Comparison of ENCODE assay signal across 2 cellular contexts in the genomic region with DNA sequence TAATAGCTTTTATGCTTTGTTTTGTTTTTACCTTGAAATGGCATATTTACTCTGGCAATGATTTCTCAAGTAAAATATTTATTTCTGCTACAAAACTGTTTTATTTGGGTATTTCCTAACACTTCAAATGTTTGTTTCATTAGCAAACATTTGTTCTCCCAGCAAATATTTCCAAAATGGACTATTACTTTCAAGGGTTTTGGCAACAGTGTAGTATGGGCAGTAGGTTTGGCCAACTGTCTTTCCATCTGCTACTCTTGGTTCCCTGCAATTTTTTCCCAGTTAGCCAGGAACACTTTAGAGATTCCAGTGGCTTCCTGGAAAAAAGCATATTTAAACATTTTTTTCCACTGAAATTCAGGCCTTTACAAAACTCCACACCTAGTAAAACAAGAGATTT.
TF ChIP-seq lines count a peak whose summit lies in the region.

No MANE protein-coding gene starts in this region.

TF ChIP-seq in liver, 16 proteins besides CTCF, POLR2A, EP300 and RAD21:
- TF ChIP-seq, protein P1, sequence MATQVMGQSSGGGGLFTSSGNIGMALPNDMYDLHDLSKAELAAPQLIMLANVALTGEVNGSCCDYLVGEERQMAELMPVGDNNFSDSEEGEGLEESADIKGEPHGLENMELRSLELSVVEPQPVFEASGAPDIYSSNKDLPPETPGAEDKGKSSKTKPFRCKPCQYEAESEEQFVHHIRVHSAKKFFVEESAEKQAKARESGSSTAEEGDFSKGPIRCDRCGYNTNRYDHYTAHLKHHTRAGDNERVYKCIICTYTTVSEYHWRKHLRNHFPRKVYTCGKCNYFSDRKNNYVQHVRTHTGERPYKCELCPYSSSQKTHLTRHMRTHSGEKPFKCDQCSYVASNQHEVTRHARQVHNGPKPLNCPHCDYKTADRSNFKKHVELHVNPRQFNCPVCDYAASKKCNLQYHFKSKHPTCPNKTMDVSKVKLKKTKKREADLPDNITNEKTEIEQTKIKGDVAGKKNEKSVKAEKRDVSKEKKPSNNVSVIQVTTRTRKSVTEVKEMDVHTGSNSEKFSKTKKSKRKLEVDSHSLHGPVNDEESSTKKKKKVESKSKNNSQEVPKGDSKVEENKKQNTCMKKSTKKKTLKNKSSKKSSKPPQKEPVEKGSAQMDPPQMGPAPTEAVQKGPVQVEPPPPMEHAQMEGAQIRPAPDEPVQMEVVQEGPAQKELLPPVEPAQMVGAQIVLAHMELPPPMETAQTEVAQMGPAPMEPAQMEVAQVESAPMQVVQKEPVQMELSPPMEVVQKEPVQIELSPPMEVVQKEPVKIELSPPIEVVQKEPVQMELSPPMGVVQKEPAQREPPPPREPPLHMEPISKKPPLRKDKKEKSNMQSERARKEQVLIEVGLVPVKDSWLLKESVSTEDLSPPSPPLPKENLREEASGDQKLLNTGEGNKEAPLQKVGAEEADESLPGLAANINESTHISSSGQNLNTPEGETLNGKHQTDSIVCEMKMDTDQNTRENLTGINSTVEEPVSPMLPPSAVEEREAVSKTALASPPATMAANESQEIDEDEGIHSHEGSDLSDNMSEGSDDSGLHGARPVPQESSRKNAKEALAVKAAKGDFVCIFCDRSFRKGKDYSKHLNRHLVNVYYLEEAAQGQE (IDR thresholded peaks at IDR 0.05) = no peak
- TF ChIP-seq TAF1 (conservative IDR thresholded peaks at IDR 0.05) (no peak), EGR1 (IDR thresholded peaks at IDR 0.05; ENCODE audit: low read depth in 2 of 2) (no peak), HNF4G (IDR thresholded peaks at IDR 0.05) (no peak), NR2F2 (IDR thresholded peaks at IDR 0.05) (no peak), YY1 (IDR thresholded peaks at IDR 0.05) (peak; percentile 76), JUND (IDR thresholded peaks at IDR 0.05) (no peak), RXRA (IDR thresholded peaks at IDR 0.05) (peak in 1 of 2 donors; percentile 10), HNF4A (conservative IDR thresholded peaks at IDR 0.05) (peak in 1 of 2 donors; percentile 32), GABPA (IDR thresholded peaks at IDR 0.05 in 1 of 2, conservative IDR thresholded peaks at IDR 0.05 in 1 of 2) (no peak), FOXA1 (IDR thresholded peaks at IDR 0.05) (no peak), FOXA2 (IDR thresholded peaks at IDR 0.05) (peak; percentile 57), SP1 (IDR thresholded peaks at IDR 0.05) (no peak)
- TF ChIP-seq, protein P2, sequence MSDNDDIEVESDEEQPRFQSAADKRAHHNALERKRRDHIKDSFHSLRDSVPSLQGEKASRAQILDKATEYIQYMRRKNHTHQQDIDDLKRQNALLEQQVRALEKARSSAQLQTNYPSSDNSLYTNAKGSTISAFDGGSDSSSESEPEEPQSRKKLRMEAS (IDR thresholded peaks at IDR 0.05) = no peak
- TF ChIP-seq, protein P3, sequence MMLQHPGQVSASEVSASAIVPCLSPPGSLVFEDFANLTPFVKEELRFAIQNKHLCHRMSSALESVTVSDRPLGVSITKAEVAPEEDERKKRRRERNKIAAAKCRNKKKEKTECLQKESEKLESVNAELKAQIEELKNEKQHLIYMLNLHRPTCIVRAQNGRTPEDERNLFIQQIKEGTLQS (IDR thresholded peaks at IDR 0.05) = no peak
- TF ChIP-seq, protein P4, sequence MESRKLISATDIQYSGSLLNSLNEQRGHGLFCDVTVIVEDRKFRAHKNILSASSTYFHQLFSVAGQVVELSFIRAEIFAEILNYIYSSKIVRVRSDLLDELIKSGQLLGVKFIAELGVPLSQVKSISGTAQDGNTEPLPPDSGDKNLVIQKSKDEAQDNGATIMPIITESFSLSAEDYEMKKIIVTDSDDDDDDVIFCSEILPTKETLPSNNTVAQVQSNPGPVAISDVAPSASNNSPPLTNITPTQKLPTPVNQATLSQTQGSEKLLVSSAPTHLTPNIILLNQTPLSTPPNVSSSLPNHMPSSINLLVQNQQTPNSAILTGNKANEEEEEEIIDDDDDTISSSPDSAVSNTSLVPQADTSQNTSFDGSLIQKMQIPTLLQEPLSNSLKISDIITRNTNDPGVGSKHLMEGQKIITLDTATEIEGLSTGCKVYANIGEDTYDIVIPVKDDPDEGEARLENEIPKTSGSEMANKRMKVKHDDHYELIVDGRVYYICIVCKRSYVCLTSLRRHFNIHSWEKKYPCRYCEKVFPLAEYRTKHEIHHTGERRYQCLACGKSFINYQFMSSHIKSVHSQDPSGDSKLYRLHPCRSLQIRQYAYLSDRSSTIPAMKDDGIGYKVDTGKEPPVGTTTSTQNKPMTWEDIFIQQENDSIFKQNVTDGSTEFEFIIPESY (IDR thresholded peaks at IDR 0.05) = no peak

TF ChIP-seq in HepG2, 621 proteins besides CTCF, POLR2A, EP300 and RAD21 (continued from another document):
- TF ChIP-seq, protein P5, sequence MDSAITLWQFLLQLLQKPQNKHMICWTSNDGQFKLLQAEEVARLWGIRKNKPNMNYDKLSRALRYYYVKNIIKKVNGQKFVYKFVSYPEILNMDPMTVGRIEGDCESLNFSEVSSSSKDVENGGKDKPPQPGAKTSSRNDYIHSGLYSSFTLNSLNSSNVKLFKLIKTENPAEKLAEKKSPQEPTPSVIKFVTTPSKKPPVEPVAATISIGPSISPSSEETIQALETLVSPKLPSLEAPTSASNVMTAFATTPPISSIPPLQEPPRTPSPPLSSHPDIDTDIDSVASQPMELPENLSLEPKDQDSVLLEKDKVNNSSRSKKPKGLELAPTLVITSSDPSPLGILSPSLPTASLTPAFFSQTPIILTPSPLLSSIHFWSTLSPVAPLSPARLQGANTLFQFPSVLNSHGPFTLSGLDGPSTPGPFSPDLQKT (CRISPR knock-in tag; IDR thresholded peaks at IDR 0.05; ENCODE audit: borderline replicate concordance) = no peak
- no peak for TF ChIP-seq SRSF1 (optimal IDR thresholded peaks at IDR 0.05; ENCODE audit: low read depth, low read length)
- no peak for TF ChIP-seq NCOA1 (CRISPR knock-in tag; IDR thresholded peaks at IDR 0.05)
- TF ChIP-seq CBX2 (IDR thresholded peaks at IDR 0.05; ENCODE audit: low read depth, low read length) = no peak
- no peak for TF ChIP-seq CBX2 (CRISPR knock-in tag; IDR thresholded peaks at IDR 0.05; ENCODE audit: low read depth)
- no peak for TF ChIP-seq ZFP36L2 (CRISPR knock-in tag; IDR thresholded peaks at IDR 0.05)
- TF ChIP-seq NFE2L1 (CRISPR knock-in tag; IDR thresholded peaks at IDR 0.05; ENCODE audit: borderline replicate concordance) = no peak
- TF ChIP-seq, protein P6, sequence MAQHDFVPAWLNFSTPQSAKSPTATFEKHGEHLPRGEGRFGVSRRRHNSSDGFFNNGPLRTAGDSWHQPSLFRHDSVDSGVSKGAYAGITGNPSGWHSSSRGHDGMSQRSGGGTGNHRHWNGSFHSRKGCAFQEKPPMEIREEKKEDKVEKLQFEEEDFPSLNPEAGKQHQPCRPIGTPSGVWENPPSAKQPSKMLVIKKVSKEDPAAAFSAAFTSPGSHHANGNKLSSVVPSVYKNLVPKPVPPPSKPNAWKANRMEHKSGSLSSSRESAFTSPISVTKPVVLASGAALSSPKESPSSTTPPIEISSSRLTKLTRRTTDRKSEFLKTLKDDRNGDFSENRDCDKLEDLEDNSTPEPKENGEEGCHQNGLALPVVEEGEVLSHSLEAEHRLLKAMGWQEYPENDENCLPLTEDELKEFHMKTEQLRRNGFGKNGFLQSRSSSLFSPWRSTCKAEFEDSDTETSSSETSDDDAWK (CRISPR knock-in tag; IDR thresholded peaks at IDR 0.05) = no peak
- no peak for TF ChIP-seq MIER3 (CRISPR knock-in tag; IDR thresholded peaks at IDR 0.05; ENCODE audit: borderline replicate concordance)
TF ChIP-seq in HepG2: peak in this region for 0.
